Comparison of ENCODE assay signal across 18 cellular contexts in genomic region chr10:123109466-123109865, GRCh38. TPM values are rescaled to one million over a fixed set of nuclear protein-coding genes. Genes with fewer than 3 reads are reported as not detected.
DNase-seq lines count a peak whose midpoint lies in the region; ATAC-seq and TF ChIP-seq lines count a peak whose summit lies in the region.
"Had no signal": no experiment of that assay in that cellular context is flagged by ENCODE, and none has a peak within 500 bp of the region (broad histone marks: within the 10 kb centered on the region; RNA-seq: fewer than 3 reads in every experiment).

No MANE protein-coding gene starts in this region.

- H3K27me3 Mint-ChIP-seq in naive thymus-derived CD8-positive, alpha-beta T cell: peaks cover 0 to 21% (median 17%) of the 10 kb centered on the region in 5 donors

- H3K4me3 Mint-ChIP-seq in naive thymus-derived CD8-positive, alpha-beta T cell: no peak overlapping the region
- H3K4me3 Mint-ChIP-seq: CD14-positive monocyte; T-helper 1 cell treated with Interleukin-12 subunit alpha and Interleukin-12 subunit beta and Interleukin-4 antibody, amounts not matched to agents 30 μg/mL and 1 μg/mL, for 36 hours had no signal

- peak; percentile 39 for DNase-seq in Daoy (ENCODE audit: low read depth)
- peak; percentile 48 for DNase-seq in HPDE6-E6E7 (ENCODE audit: extremely low spot score)
- DNase-seq in RWPE1 (ENCODE audit: low spot score): peak; percentile 79
- no peak for DNase-seq in naive thymus-derived CD8-positive, alpha-beta T cell
- DNase-seq in GM19240 (ENCODE audit: insufficient read length, low spot score): no peak
- DNase-seq: DMS153, HCEC 1CT, MV-4-11, NCI-H1436, NCI-H2081, NCI-H510A, NCI-H774, Peyer's patch, SHP77 treated with DMSO at 0.1 percent for 48 hours had no signal

- no peaks in the 10 kb centered on the region for H3K9me3 Mint-ChIP-seq in naive thymus-derived CD8-positive, alpha-beta T cell
- H3K9me3 Mint-ChIP-seq: T-helper 1 cell treated with Interleukin-12 subunit alpha and Interleukin-12 subunit beta and Interleukin-4 antibody, amounts not matched to agents 30 μg/mL and 1 μg/mL, for 36 hours had no signal

- ATAC-seq in esophagus mucosa: peak; percentile 93
- no peak for ATAC-seq in GM21360 (IDR thresholded peaks at IDR 0.05; ENCODE audit: unreplicated experiment)
- no peak for ATAC-seq in naive thymus-derived CD8-positive, alpha-beta T cell

- H3K27ac Mint-ChIP-seq in naive thymus-derived CD8-positive, alpha-beta T cell: no peak overlapping the region
- H3K27ac Mint-ChIP-seq: CD14-positive monocyte; T-helper 1 cell treated with Interleukin-12 subunit alpha and Interleukin-12 subunit beta and Interleukin-4 antibody, amounts not matched to agents 30 μg/mL and 1 μg/mL, for 36 hours had no signal

- TF ChIP-seq CTCF in RWPE1 (conservative IDR thresholded peaks at IDR 0.05; ENCODE audit: low read depth): no peak

- no peak overlapping the region for H3K27ac ChIP-seq in RWPE1
- H3K27ac ChIP-seq: Peyer's patch had no signal

- H3K36me3 Mint-ChIP-seq in naive thymus-derived CD8-positive, alpha-beta T cell: no peaks in the 10 kb centered on the region
- H3K36me3 Mint-ChIP-seq: CD14-positive monocyte had no signal

- CTCF ChIA-PET in RWPE1 (lab: Yijun Ruan, JAX): interaction anchor here (1.0 kb wide), 1 partner anchor 66 kb away, joined by 5 read pairs; no protein-coding TSS in a partner anchor

- POLR2A ChIA-PET in RWPE1 (lab: Yijun Ruan, JAX; ENCODE audit: low non-redundant PET): no interaction called here
- POLR2A ChIA-PET in naive thymus-derived CD8-positive, alpha-beta T cell (lab: Charles Lee): no interaction called here

- H3K4me1 Mint-ChIP-seq in naive thymus-derived CD8-positive, alpha-beta T cell: no peaks in the 10 kb centered on the region
- H3K4me1 Mint-ChIP-seq: CD14-positive monocyte had no signal

RNA-seq across cellular contexts. Expression of gene HMX3, which starts 26.3 kb away (rescaled TPM):
- total RNA-seq in Daoy (2014; rRNA removed; shearing (Covaris generic)): 1.1 and 3.3 TPM in 2 replicates
- total RNA-seq in esophagus mucosa: not detected
- total RNA-seq in naive thymus-derived CD8-positive, alpha-beta T cell: not detected
- not detected for polyA plus RNA-seq in naive thymus-derived CD8-positive, alpha-beta T cell
- polyA plus RNA-seq: CD14-positive monocyte had no signal

RNA-seq across cellular contexts. Expression of gene HMX2, which starts 38.5 kb away (rescaled TPM):
- total RNA-seq in Daoy (2014; rRNA removed; shearing (Covaris generic)): 1.1 and 1.3 TPM in 2 replicates
- total RNA-seq in esophagus mucosa: not detected
- not detected for total RNA-seq in naive thymus-derived CD8-positive, alpha-beta T cell
- not detected for polyA plus RNA-seq in naive thymus-derived CD8-positive, alpha-beta T cell
- polyA plus RNA-seq: CD14-positive monocyte had no signal

RNA-seq across cellular contexts. Expression of gene BUB3, which starts 44.7 kb away (rescaled TPM):
- total RNA-seq in Daoy (2014; rRNA removed; shearing (Covaris generic)): 381 and 482 TPM in 2 replicates
- total RNA-seq in esophagus mucosa: 65.2 TPM
- 100 to 1,000 TPM; 170 to 173 TPM for total RNA-seq in naive thymus-derived CD8-positive, alpha-beta T cell
- 100 to 1,000 TPM; 217 to 247 (median 243) TPM for polyA plus RNA-seq in naive thymus-derived CD8-positive, alpha-beta T cell

Comparison
In these comparisons a context has a peak if more than half of its experiments do, and no peak if none do; other contexts are left out.
1. DNase-seq: peak in Daoy (single experiment), HPDE6-E6E7 (single experiment) and RWPE1 (single experiment); none in naive thymus-derived CD8-positive, alpha-beta T cell (0 of 10) and GM19240 (single experiment).